In genomic region chr15:100168787-100169186, GRCh38 we compare ENCODE assay signal across 16 cellular contexts.
"Had no signal": no experiment of that assay in that cellular context is flagged by ENCODE, and none has a peak within 500 bp of the region (broad histone marks: within the 10 kb centered on the region; RNA-seq: fewer than 3 reads in every experiment).

No MANE protein-coding gene starts in this region.

- H3K27me3 ChIP-seq: heart right ventricle, neural progenitor cell, ovary, right atrium auricular region, transverse colon had no signal

- ATAC-seq: effector memory CD8-positive, alpha-beta T cell; lower lobe of right lung; natural killer cell treated with Interleukin-12 subunit alpha and Interleukin-12 subunit beta and Interleukin-15 and Interleukin-18, amount 100 ng/mL, for 72 hours; stimulated activated memory B cell treated with anti-CD40 and anti-IgM and Interleukin-4, amounts not matched to agents 10 μg/mL and 1 μg/mL and 100 μg/mL, for 72 hours had no signal

- H3K9me3 ChIP-seq: ovary had no signal

- H3K4me3 ChIP-seq: heart right ventricle, left ventricle myocardium inferior, lower lobe of right lung, neural progenitor cell, ovary, right atrium auricular region, smooth muscle cell, transverse colon had no signal

- H3K27ac ChIP-seq: lower lobe of right lung, neural progenitor cell, ovary had no signal

- H3K4me1 ChIP-seq: lower lobe of right lung, right atrium auricular region had no signal

- DNase-seq: effector memory CD8-positive, alpha-beta T cell; heart right ventricle; kidney glomerular epithelial cell; left ventricle myocardium inferior; lower lobe of right lung; midbrain; stimulated activated CD4-positive, alpha-beta T cell treated with anti-CD3 and anti-CD28 coated beads, Interleukin-1b, Interleukin-23, amount 100 ng/mL, for 48 hours; stimulated activated CD4-positive, alpha-beta T cell treated with anti-CD3 and anti-CD28 coated beads, Interleukin-4, amount 100 ng/mL, for 24 hours; transverse colon had no signal

- H3K36me3 ChIP-seq: heart right ventricle, left ventricle myocardium inferior, lower lobe of right lung, neural progenitor cell, ovary, right atrium auricular region, thoracic aorta, transverse colon had no signal
